Comparison of ENCODE assay signal across 18 cellular contexts in the genomic region with DNA sequence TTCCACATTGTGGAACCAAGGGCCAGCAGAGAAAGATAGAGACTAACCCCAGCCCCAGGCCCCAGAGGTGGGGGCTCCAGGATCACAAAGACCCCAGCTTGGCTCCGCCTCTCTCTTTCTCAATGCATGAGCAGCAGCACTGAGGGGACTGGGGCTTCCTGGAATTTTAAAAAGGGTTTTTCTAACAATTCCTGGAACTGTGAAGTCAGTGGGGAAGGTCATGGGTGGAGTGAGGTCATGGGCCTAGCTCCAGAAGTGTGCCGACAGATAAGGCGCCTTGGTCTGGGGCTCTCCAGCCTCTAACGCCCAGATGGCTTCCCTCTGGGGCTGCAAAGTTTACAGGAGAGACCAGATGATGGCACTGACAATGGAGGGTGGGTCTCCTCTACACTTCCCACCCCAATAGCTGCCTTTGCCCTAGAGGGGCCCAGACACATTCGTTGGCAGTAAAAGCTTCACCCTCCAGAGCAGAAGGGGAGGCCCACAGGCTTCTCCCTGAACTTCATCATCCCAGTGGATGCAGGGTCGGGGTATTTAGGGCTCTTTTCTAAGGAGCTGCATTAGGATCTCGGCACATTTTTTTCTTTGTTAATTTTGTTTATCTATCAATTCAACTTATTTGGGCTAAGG. TPM values are rescaled to one million over a fixed set of nuclear protein-coding genes. Genes with fewer than 3 reads are reported as not detected.
DNase-seq lines count a peak whose midpoint lies in the region; ATAC-seq, FAIRE-seq and TF ChIP-seq lines count a peak whose summit lies in the region.
"Had no signal": no experiment of that assay in that cellular context is flagged by ENCODE, and none has a peak within 500 bp of the region (broad histone marks: within the 10 kb centered on the region; RNA-seq: fewer than 3 reads in every experiment).

No MANE protein-coding gene starts in this region.

- no peak for FAIRE-seq in kidney (lab: Jason Lieb, UNC)

- H3K4me3 ChIP-seq in HL-60 (replicated peaks; ENCODE audit: insufficient read depth, low read length) (no peak overlapping the region), body of pancreas (no peak overlapping the region), kidney (ENCODE audit: low read length in 2 of 2) (no peak overlapping the region), gastrocnemius medialis (no peak overlapping the region)

- H3K9me3 ChIP-seq in body of pancreas (no peaks in the 10 kb centered on the region), kidney (ENCODE audit: control insufficient read depth in 1 of 2, low read length in 2 of 2) (no peaks in the 10 kb centered on the region), gastrocnemius medialis (no peaks in the 10 kb centered on the region)

- H3K4me3 Mint-ChIP-seq in osteocyte (ENCODE audit: unreplicated experiment) = no peak overlapping the region
- no peak overlapping the region for H3K4me3 Mint-ChIP-seq in stimulated activated memory B cell treated with anti-CD40 and anti-IgM and Interleukin-4, amounts not matched to agents 10 μg/mL and 1 μg/mL and 100 μg/mL, for 72 hours
- H3K4me3 Mint-ChIP-seq: activated naive CD8-positive, alpha-beta T cell treated with anti-CD3 and anti-CD28 coated beads for 36 hours; type B pancreatic cell had no signal

- H3K36me3 Mint-ChIP-seq in osteocyte (ENCODE audit: unreplicated experiment) = no peaks in the 10 kb centered on the region
- no peaks in the 10 kb centered on the region for H3K36me3 Mint-ChIP-seq in stimulated activated memory B cell treated with anti-CD40 and anti-IgM and Interleukin-4, amounts not matched to agents 10 μg/mL and 1 μg/mL and 100 μg/mL, for 72 hours
- H3K36me3 Mint-ChIP-seq: activated naive CD8-positive, alpha-beta T cell treated with anti-CD3 and anti-CD28 coated beads for 36 hours; type B pancreatic cell had no signal

- TF ChIP-seq POLR2A in body of pancreas (IDR thresholded peaks at IDR 0.05) = no peak
- TF ChIP-seq POLR2A in gastrocnemius medialis (IDR thresholded peaks at IDR 0.05) = no peak

- in situ Hi-C loops in gastrocnemius medialis (cut with MboI; ENCODE audit: low sequenced_read_pairs in 4 of 4) = no loop called here

- no peak for TF ChIP-seq CTCF in HL-60 (IDR thresholded peaks at IDR 0.05; ENCODE audit: insufficient read depth, low read length)
- TF ChIP-seq CTCF in body of pancreas (IDR thresholded peaks at IDR 0.05) = no peak
- TF ChIP-seq CTCF in kidney (IDR thresholded peaks at IDR 0.05; ENCODE audit: borderline replicate concordance, extremely low read depth, insufficient read depth) = no peak
- TF ChIP-seq CTCF in gastrocnemius medialis (IDR thresholded peaks at IDR 0.05 in 4 of 5, conservative IDR thresholded peaks at IDR 0.05 in 1 of 5) = no peak
- no peak for TF ChIP-seq CTCF in osteocyte (IDR thresholded peaks at IDR 0.05)

- H3K4me1 ChIP-seq in body of pancreas (no peaks in the 10 kb centered on the region), kidney (ENCODE audit: control insufficient read depth in 1 of 2, insufficient read depth in 1 of 2, low read depth in 1 of 2, low read length in 2 of 2) (no peaks in the 10 kb centered on the region), gastrocnemius medialis (peaks cover 30 to 51% of the 10 kb centered on the region in 2 donors)

- ATAC-seq in body of pancreas (peak; percentile 35), gastrocnemius medialis (peak in 1 of 2 donors; percentile 10), HG03565 (IDR thresholded peaks at IDR 0.05; ENCODE audit: unreplicated experiment) (no peak)
- ATAC-seq in stimulated activated memory B cell treated with anti-CD40 and anti-IgM and Interleukin-4, amounts not matched to agents 10 μg/mL and 1 μg/mL and 100 μg/mL, for 72 hours = no peak

- no peaks in the 10 kb centered on the region for H3K9me3 Mint-ChIP-seq in osteocyte (ENCODE audit: unreplicated experiment)
- H3K9me3 Mint-ChIP-seq in stimulated activated memory B cell treated with anti-CD40 and anti-IgM and Interleukin-4, amounts not matched to agents 10 μg/mL and 1 μg/mL and 100 μg/mL, for 72 hours = no peaks in the 10 kb centered on the region
- H3K9me3 Mint-ChIP-seq: activated naive CD8-positive, alpha-beta T cell treated with anti-CD3 and anti-CD28 coated beads for 36 hours had no signal

- 0 out of 2 replicates have a peak overlapping the region, but pooled peaks have one; percentile 12 for H3K27ac ChIP-seq in HL-60 (replicated peaks)
- peak overlapping the region in 1 of 4 donors; percentile 7 for H3K27ac ChIP-seq in body of pancreas
- no peak overlapping the region for H3K27ac ChIP-seq in kidney (ENCODE audit: low read depth in 2 of 2, low read length in 2 of 2)
- peak overlapping the region; percentile 33 to 76 (median 69) for H3K27ac ChIP-seq in gastrocnemius medialis
- H3K27ac ChIP-seq: epithelial cell of prostate had no signal

- H3K9ac ChIP-seq in kidney (ENCODE audit: low read length in 2 of 2) = no peak overlapping the region

- H3K27ac Mint-ChIP-seq in osteocyte (ENCODE audit: unreplicated experiment) = no peak overlapping the region
- no peak overlapping the region for H3K27ac Mint-ChIP-seq in stimulated activated memory B cell treated with anti-CD40 and anti-IgM and Interleukin-4, amounts not matched to agents 10 μg/mL and 1 μg/mL and 100 μg/mL, for 72 hours
- H3K27ac Mint-ChIP-seq: activated naive CD8-positive, alpha-beta T cell treated with anti-CD3 and anti-CD28 coated beads for 36 hours; type B pancreatic cell had no signal

- H3K36me3 ChIP-seq in body of pancreas (replicated peaks in 1 of 2; ENCODE audit: insufficient read depth in 1 of 2, low read depth in 2 of 2) (no peaks in the 10 kb centered on the region), kidney (ENCODE audit: control insufficient read depth in 1 of 2, insufficient read depth in 2 of 2, low read length in 2 of 2) (no peaks in the 10 kb centered on the region), gastrocnemius medialis (no peaks in the 10 kb centered on the region)

- DNase-seq in HL-60 (ENCODE audit: low read depth in 1 of 2, low spot score in 1 of 2) (no peak), body of pancreas (peak in 1 of 4 donors; percentile 10), kidney (peak; percentile 72), gastrocnemius medialis (peak in 1 of 2 donors; percentile 16), osteocyte (ENCODE audit: extremely low spot score, unreplicated experiment) (no peak), NCI-H1930 (lab: John Stamatoyannopoulos, UW) (no peak)
- DNase-seq: activated CD4-positive, CD25-positive, alpha-beta regulatory T cell treated with anti-CD3 and anti-CD28 coated beads, Interleukin-2, amount 50 U/mL, for 72 hours; activated CD8-positive, alpha-beta memory T cell treated with anti-CD3 and anti-CD28 coated beads, Interleukin-2, amount 50 U/mL, for 4 hours; activated naive CD8-positive, alpha-beta T cell treated with anti-CD3 and anti-CD28 coated beads for 36 hours; hypothalamus; NCI-H1048; NCI-H446; occipital lobe had no signal

- intact Hi-C loops in body of pancreas (cut with DNase I) (no loop called here), kidney (cut with DNase I) (no loop called here), gastrocnemius medialis (cut with DNase I; ENCODE audit: low total_unique reads) (no loop called here)

- WGBS in body of pancreas, 2 donors = 69 to 72% methylated on average over 7 of the region's 7 CpGs

- H3K4me1 Mint-ChIP-seq in osteocyte (ENCODE audit: unreplicated experiment) = no peaks in the 10 kb centered on the region
- H3K4me1 Mint-ChIP-seq in stimulated activated memory B cell treated with anti-CD40 and anti-IgM and Interleukin-4, amounts not matched to agents 10 μg/mL and 1 μg/mL and 100 μg/mL, for 72 hours = no peaks in the 10 kb centered on the region

- H3K27me3 ChIP-seq in HL-60 (ENCODE audit: insufficient read depth, poor library complexity, severe bottlenecking) (no peaks in the 10 kb centered on the region), body of pancreas (no peaks in the 10 kb centered on the region), gastrocnemius medialis (no peaks in the 10 kb centered on the region)

- H3K27me3 Mint-ChIP-seq in osteocyte (ENCODE audit: unreplicated experiment) = no peaks in the 10 kb centered on the region
- H3K27me3 Mint-ChIP-seq in stimulated activated memory B cell treated with anti-CD40 and anti-IgM and Interleukin-4, amounts not matched to agents 10 μg/mL and 1 μg/mL and 100 μg/mL, for 72 hours = peaks cover 8% of the 10 kb centered on the region
- H3K27me3 Mint-ChIP-seq: activated naive CD8-positive, alpha-beta T cell treated with anti-CD3 and anti-CD28 coated beads for 36 hours; type B pancreatic cell had no signal

RNA-seq across cellular contexts. Expression of gene CD93, which starts 46.9 kb away (rescaled TPM):
- total RNA-seq in body of pancreas (10 to 100 TPM; 14.2 to 19.2 TPM), kidney (104 TPM), gastrocnemius medialis (10 to 100 TPM; 17.3 to 22.2 (median 21.1) TPM), osteocyte (0.13 and 0.21 TPM in 2 replicates)
- 9.9 TPM for polyA plus RNA-seq in kidney (ENCODE audit: insufficient read depth, low read depth, low replicate concordance)
- polyA plus RNA-seq: BJ had no signal

Comparison
In these comparisons a context has a peak if more than half of its experiments do, and no peak if none do; other contexts are left out.
1. H3K27ac ChIP-seq: peak in HL-60 (single experiment) and gastrocnemius medialis (4 of 4); none in kidney (0 of 2).
2. RNA of gene CD93, which starts 46.9 kb away (total RNA-seq): 104 TPM in kidney (single experiment), 17.3 to 22.2 TPM in gastrocnemius medialis and 14.2 to 19.2 TPM in body of pancreas; 0.13 to 0.21 TPM in osteocyte; every median in the first group is over 10 times any median in the second.